In the genomic region with DNA sequence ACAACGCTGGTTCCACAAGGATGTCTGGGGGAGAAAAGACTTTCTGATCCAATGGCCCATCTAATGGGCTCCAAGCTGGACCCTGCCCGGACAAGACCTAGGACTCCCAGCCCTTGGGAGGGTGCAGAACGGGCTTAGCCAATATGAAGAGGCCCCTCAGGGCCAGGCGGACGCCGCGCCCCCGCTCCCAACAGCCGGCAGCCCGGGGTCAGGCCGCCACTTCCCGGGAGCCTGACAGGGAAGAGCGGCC, we compare ENCODE assay signal across 1 cellular context.
TF ChIP-seq lines count a peak whose summit lies in the region.

No MANE protein-coding gene starts in this region.

TF ChIP-seq in HepG2, 621 proteins besides CTCF, POLR2A, EP300 and RAD21 (continued from another document and continues in another):
- TF ChIP-seq, protein P1, sequence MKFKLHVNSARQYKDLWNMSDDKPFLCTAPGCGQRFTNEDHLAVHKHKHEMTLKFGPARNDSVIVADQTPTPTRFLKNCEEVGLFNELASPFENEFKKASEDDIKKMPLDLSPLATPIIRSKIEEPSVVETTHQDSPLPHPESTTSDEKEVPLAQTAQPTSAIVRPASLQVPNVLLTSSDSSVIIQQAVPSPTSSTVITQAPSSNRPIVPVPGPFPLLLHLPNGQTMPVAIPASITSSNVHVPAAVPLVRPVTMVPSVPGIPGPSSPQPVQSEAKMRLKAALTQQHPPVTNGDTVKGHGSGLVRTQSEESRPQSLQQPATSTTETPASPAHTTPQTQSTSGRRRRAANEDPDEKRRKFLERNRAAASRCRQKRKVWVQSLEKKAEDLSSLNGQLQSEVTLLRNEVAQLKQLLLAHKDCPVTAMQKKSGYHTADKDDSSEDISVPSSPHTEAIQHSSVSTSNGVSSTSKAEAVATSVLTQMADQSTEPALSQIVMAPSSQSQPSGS (CRISPR knock-in tag; IDR thresholded peaks at IDR 0.05), result no peak
- no peak for TF ChIP-seq ZNF207 (IDR thresholded peaks at IDR 0.05; ENCODE audit: borderline replicate concordance)
- TF ChIP-seq PHF20 (CRISPR knock-in tag; IDR thresholded peaks at IDR 0.05), result no peak
- TF ChIP-seq ZNF543 (CRISPR knock-in tag; IDR thresholded peaks at IDR 0.05), result no peak
- TF ChIP-seq ZSCAN12 (CRISPR knock-in tag; IDR thresholded peaks at IDR 0.05), result no peak
- no peak for TF ChIP-seq SP1 (IDR thresholded peaks at IDR 0.05)
- TF ChIP-seq SP1 (CRISPR knock-in tag; IDR thresholded peaks at IDR 0.05), result no peak
- no peak for TF ChIP-seq MBD4 (IDR thresholded peaks at IDR 0.05; ENCODE audit: borderline replicate concordance, low read length)
- no peak for TF ChIP-seq ZNF552 (CRISPR knock-in tag; IDR thresholded peaks at IDR 0.05; ENCODE audit: borderline replicate concordance)
- TF ChIP-seq, protein P2, sequence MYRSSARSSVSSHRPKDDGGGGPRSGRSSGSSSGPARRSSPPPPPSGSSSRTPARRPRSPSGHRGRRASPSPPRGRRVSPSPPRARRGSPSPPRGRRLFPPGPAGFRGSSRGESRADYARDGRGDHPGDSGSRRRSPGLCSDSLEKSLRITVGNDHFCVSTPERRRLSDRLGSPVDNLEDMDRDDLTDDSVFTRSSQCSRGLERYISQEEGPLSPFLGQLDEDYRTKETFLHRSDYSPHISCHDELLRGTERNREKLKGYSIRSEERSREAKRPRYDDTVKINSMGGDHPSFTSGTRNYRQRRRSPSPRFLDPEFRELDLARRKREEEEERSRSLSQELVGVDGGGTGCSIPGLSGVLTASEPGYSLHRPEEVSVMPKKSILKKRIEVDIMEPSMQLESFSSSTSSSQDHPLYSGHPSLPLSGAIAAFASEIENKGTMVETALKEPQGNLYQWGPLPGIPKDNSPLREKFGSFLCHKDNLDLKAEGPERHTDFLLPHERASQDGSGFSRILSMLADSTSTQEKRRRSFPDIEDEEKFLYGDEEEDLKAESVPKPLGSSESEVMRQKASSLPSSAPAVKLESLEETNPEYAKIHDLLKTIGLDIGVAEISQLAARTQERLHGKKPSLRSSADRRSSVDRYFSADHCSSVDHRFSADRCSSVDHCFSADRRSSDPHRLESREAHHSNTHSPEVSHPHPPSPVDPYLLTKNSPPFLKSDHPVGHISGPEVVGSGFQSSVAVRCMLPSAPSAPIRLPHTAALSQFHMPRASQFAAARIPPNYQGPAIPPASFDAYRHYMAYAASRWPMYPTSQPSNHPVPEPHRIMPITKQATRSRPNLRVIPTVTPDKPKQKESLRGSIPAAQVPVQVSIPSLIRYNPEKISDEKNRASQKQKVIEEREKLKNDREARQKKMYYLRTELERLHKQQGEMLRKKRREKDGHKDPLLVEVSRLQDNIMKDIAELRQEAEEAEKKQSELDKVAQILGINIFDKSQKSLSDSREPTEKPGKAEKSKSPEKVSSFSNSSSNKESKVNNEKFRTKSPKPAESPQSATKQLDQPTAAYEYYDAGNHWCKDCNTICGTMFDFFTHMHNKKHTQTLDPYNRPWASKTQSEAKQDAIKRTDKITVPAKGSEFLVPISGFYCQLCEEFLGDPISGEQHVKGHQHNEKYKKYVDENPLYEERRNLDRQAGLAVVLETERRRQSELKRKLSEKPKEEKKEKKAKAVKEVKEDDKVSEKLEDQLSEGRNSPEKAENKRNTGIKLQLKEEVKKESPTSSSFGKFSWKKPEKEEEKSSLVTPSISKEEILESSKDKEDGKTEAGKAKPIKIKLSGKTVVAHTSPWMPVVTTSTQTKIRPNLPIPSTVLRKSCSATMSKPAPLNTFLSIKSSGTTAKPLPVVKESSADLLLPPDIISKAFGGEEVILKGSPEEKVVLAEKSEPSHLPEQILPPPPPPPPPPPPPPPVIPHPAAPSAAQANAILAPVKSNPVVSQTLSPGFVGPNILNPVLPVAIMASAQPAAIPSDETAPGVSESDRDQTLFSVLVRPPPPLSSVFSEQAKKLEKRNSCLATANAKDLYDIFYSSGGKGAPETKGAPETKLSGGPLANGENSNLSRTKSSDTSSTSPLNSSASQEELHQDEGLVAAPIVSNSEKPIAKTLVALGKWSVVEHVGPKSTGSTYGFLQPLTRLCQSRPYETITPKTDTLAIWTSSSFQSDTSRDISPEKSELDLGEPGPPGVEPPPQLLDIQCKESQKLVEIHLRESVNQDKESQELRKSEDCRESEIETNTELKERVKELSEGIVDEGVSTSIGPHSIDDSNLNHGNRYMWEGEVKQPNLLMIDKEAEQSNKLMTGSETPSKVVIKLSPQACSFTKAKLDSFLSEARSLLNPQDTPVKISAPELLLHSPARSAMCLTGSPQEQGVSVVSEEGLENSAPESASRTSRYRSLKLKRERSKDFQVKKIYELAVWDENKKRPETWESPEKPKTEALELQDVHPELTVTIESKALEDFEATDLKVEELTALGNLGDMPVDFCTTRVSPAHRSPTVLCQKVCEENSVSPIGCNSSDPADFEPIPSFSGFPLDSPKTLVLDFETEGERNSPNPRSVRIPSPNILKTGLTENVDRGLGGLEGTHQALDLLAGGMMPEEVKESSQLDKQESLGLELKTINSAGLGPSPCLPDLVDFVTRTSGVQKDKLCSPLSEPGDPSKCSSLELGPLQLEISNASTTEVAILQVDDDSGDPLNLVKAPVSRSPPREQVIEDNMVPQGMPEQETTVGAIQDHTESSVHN (CRISPR knock-in tag; IDR thresholded peaks at IDR 0.05), result no peak
- TF ChIP-seq, protein P3, sequence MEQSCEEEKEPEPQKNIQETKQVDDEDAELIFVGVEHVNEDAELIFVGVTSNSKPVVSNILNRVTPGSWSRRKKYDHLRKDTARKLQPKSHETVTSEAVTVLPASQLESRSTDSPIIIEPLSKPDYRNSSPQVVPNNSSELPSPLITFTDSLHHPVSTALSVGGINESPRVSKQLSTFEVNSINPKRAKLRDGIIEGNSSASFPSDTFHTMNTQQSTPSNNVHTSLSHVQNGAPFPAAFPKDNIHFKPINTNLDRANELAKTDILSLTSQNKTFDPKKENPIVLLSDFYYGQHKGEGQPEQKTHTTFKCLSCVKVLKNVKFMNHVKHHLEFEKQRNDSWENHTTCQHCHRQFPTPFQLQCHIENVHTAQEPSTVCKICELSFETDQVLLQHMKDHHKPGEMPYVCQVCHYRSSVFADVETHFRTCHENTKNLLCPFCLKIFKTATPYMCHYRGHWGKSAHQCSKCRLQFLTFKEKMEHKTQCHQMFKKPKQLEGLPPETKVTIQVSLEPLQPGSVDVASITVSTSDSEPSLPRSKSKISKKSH (CRISPR knock-in tag; IDR thresholded peaks at IDR 0.05; ENCODE audit: borderline replicate concordance), result 0 out of 2 replicates have a peak, but pooled peaks have one; percentile 6
- TF ChIP-seq, protein P4, sequence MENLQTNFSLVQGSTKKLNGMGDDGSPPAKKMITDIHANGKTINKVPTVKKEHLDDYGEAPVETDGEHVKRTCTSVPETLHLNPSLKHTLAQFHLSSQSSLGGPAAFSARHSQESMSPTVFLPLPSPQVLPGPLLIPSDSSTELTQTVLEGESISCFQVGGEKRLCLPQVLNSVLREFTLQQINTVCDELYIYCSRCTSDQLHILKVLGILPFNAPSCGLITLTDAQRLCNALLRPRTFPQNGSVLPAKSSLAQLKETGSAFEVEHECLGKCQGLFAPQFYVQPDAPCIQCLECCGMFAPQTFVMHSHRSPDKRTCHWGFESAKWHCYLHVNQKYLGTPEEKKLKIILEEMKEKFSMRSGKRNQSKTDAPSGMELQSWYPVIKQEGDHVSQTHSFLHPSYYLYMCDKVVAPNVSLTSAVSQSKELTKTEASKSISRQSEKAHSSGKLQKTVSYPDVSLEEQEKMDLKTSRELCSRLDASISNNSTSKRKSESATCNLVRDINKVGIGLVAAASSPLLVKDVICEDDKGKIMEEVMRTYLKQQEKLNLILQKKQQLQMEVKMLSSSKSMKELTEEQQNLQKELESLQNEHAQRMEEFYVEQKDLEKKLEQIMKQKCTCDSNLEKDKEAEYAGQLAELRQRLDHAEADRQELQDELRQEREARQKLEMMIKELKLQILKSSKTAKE (CRISPR knock-in tag; IDR thresholded peaks at IDR 0.05; ENCODE audit: borderline replicate concordance), result no peak
- TF ChIP-seq THYN1 (CRISPR knock-in tag; IDR thresholded peaks at IDR 0.05; ENCODE audit: borderline replicate concordance, low read depth), result 0 out of 2 replicates have a peak, but pooled peaks have one; percentile 23
- no peak for TF ChIP-seq MAF1 (CRISPR knock-in tag; IDR thresholded peaks at IDR 0.05; ENCODE audit: borderline replicate concordance)
- no peak for TF ChIP-seq SMYD3 (CRISPR knock-in tag; IDR thresholded peaks at IDR 0.05)
- no peak for TF ChIP-seq MAFF (IDR thresholded peaks at IDR 0.05; ENCODE audit: low read depth, low read length)
- TF ChIP-seq U2AF2 (IDR thresholded peaks at IDR 0.05; ENCODE audit: low read depth, low read length), result no peak
- TF ChIP-seq ZNF619 (CRISPR knock-in tag; IDR thresholded peaks at IDR 0.05), result 0 out of 2 replicates have a peak, but pooled peaks have one; percentile 8
- TF ChIP-seq, protein P5, sequence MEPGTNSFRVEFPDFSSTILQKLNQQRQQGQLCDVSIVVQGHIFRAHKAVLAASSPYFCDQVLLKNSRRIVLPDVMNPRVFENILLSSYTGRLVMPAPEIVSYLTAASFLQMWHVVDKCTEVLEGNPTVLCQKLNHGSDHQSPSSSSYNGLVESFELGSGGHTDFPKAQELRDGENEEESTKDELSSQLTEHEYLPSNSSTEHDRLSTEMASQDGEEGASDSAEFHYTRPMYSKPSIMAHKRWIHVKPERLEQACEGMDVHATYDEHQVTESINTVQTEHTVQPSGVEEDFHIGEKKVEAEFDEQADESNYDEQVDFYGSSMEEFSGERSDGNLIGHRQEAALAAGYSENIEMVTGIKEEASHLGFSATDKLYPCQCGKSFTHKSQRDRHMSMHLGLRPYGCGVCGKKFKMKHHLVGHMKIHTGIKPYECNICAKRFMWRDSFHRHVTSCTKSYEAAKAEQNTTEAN (CRISPR knock-in tag; conservative IDR thresholded peaks at IDR 0.05), result no peak
- TF ChIP-seq ZNF724P (CRISPR knock-in tag; IDR thresholded peaks at IDR 0.05; ENCODE audit: borderline replicate concordance), result no peak
- no peak for TF ChIP-seq SALL1 (CRISPR knock-in tag; IDR thresholded peaks at IDR 0.05)
- TF ChIP-seq FOSL2 (CRISPR knock-in tag; IDR thresholded peaks at IDR 0.05), result no peak
- no peak for TF ChIP-seq REL (CRISPR knock-in tag; conservative IDR thresholded peaks at IDR 0.05)
- TF ChIP-seq ESRRA (CRISPR knock-in tag; IDR thresholded peaks at IDR 0.05; ENCODE audit: low read depth), result no peak
- no peak for TF ChIP-seq GABPB1 (CRISPR knock-in tag; IDR thresholded peaks at IDR 0.05)
- TF ChIP-seq ZBTB3 (CRISPR knock-in tag; IDR thresholded peaks at IDR 0.05; ENCODE audit: borderline replicate concordance, low read depth), result no peak
- no peak for TF ChIP-seq SMARCE1 (IDR thresholded peaks at IDR 0.05; ENCODE audit: borderline replicate concordance)
- TF ChIP-seq ZNF350 (CRISPR knock-in tag; IDR thresholded peaks at IDR 0.05; ENCODE audit: borderline replicate concordance, low read depth), result no peak
- TF ChIP-seq, protein P6, sequence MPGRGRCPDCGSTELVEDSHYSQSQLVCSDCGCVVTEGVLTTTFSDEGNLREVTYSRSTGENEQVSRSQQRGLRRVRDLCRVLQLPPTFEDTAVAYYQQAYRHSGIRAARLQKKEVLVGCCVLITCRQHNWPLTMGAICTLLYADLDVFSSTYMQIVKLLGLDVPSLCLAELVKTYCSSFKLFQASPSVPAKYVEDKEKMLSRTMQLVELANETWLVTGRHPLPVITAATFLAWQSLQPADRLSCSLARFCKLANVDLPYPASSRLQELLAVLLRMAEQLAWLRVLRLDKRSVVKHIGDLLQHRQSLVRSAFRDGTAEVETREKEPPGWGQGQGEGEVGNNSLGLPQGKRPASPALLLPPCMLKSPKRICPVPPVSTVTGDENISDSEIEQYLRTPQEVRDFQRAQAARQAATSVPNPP (CRISPR knock-in tag; IDR thresholded peaks at IDR 0.05), result 0 out of 2 replicates have a peak, but pooled peaks have one; percentile 15
- TF ChIP-seq, protein P7, sequence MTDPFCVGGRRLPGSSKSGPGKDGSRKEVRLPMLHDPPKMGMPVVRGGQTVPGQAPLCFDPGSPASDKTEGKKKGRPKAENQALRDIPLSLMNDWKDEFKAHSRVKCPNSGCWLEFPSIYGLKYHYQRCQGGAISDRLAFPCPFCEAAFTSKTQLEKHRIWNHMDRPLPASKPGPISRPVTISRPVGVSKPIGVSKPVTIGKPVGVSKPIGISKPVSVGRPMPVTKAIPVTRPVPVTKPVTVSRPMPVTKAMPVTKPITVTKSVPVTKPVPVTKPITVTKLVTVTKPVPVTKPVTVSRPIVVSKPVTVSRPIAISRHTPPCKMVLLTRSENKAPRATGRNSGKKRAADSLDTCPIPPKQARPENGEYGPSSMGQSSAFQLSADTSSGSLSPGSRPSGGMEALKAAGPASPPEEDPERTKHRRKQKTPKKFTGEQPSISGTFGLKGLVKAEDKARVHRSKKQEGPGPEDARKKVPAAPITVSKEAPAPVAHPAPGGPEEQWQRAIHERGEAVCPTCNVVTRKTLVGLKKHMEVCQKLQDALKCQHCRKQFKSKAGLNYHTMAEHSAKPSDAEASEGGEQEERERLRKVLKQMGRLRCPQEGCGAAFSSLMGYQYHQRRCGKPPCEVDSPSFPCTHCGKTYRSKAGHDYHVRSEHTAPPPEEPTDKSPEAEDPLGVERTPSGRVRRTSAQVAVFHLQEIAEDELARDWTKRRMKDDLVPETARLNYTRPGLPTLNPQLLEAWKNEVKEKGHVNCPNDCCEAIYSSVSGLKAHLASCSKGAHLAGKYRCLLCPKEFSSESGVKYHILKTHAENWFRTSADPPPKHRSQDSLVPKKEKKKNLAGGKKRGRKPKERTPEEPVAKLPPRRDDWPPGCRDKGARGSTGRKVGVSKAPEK (CRISPR knock-in tag; IDR thresholded peaks at IDR 0.05; ENCODE audit: borderline replicate concordance), result no peak
- no peak for TF ChIP-seq TBX3 (IDR thresholded peaks at IDR 0.05; ENCODE audit: borderline replicate concordance)
- TF ChIP-seq CEBPG (CRISPR knock-in tag; IDR thresholded peaks at IDR 0.05), result no peak
- TF ChIP-seq, protein P8, sequence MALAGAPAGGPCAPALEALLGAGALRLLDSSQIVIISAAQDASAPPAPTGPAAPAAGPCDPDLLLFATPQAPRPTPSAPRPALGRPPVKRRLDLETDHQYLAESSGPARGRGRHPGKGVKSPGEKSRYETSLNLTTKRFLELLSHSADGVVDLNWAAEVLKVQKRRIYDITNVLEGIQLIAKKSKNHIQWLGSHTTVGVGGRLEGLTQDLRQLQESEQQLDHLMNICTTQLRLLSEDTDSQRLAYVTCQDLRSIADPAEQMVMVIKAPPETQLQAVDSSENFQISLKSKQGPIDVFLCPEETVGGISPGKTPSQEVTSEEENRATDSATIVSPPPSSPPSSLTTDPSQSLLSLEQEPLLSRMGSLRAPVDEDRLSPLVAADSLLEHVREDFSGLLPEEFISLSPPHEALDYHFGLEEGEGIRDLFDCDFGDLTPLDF (CRISPR knock-in tag; IDR thresholded peaks at IDR 0.05), result no peak
- TF ChIP-seq ZC3H13 (CRISPR knock-in tag; IDR thresholded peaks at IDR 0.05), result no peak
- no peak for TF ChIP-seq SNAPC2 (CRISPR knock-in tag; IDR thresholded peaks at IDR 0.05)
- TF ChIP-seq ATF1 (CRISPR knock-in tag; IDR thresholded peaks at IDR 0.05), result no peak
- TF ChIP-seq MEIS2 (CRISPR knock-in tag; IDR thresholded peaks at IDR 0.05), result no peak
- TF ChIP-seq RFX1 (IDR thresholded peaks at IDR 0.05), result no peak
- no peak for TF ChIP-seq CBX1 (IDR thresholded peaks at IDR 0.05; ENCODE audit: low read depth)
- no peak for TF ChIP-seq PTBP1 (IDR thresholded peaks at IDR 0.05; ENCODE audit: low read depth, low read length, poor library complexity, severe bottlenecking)
- no peak for TF ChIP-seq XBP1 (CRISPR knock-in tag; IDR thresholded peaks at IDR 0.05)
- TF ChIP-seq FOXA3 (CRISPR knock-in tag; IDR thresholded peaks at IDR 0.05), result no peak
